In genomic region chr1:225939097-225939938, GRCh38 we compare ENCODE assay signal across 7 cellular contexts. TPM values are rescaled to one million over a fixed set of nuclear protein-coding genes. Genes with fewer than 3 reads are reported as not detected.
"Had no signal": no experiment of that assay in that cellular context is flagged by ENCODE, and none has a peak within 500 bp of the region (broad histone marks: within the 10 kb centered on the region; RNA-seq: fewer than 3 reads in every experiment).

No MANE protein-coding gene starts in this region.

RNA-seq across cellular contexts. Expression of gene LEFTY2, which starts 1.7 kb away (rescaled TPM):
- total RNA-seq: bronchial epithelial cell, epithelial cell of proximal tubule, neural crest cell had no signal
- polyA plus RNA-seq: SK-N-SH had no signal

RNA-seq across cellular contexts. Expression of gene LEFTY1, which starts 50.4 kb away (rescaled TPM):
- total RNA-seq: bronchial epithelial cell, cerebellum, dermis blood vessel endothelial cell, epithelial cell of proximal tubule, thoracic aorta had no signal
